In the genomic region with DNA sequence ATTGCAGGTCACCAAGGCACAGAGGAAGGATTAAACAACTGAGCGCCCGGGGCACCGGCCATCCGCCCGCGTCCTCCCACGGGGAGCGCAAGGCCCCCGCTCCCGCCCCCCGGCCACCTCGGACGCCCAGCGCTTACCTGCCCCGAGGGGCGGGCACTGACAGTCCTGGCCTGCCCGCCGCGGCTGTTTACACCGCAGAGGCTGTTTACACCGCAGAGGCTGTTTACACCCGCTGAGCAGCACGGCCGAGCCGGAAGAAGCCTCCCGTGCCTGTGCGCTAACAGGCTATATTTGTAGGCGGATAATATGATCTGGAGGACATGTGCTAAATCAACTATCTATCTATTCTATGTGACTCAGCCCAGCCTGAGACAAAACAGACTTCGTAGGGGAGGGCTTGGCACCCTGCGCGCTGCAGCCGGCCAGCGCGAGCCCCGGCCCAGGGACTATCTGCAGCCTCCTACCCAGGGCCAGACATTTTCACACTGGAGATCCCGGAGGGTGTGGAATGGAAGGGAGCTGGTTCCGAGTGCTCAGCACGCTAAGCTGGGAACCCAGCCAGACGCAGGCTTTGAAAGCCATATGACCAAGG, we compare ENCODE assay signal across 1 cellular context.
TF ChIP-seq lines count a peak whose summit lies in the region.

A gene with protein sequence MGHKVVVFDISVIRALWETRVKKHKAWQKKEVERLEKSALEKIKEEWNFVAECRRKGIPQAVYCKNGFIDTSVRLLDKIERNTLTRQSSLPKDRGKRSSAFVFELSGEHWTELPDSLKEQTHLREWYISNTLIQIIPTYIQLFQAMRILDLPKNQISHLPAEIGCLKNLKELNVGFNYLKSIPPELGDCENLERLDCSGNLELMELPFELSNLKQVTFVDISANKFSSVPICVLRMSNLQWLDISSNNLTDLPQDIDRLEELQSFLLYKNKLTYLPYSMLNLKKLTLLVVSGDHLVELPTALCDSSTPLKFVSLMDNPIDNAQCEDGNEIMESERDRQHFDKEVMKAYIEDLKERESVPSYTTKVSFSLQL (minus strand): TSS at position 263 of the 592 bp plus-strand sequence. CDS start 14,711 bp downstream, outside the sequence.

TF ChIP-seq in H1, 55 proteins besides CTCF, POLR2A, EP300 and RAD21:
- TF ChIP-seq KDM1A (IDR thresholded peaks at IDR 0.05; ENCODE audit: borderline replicate concordance, low read length): 0 out of 2 replicates have a peak, but pooled peaks have one; percentile 56
- peak; percentile 78 for TF ChIP-seq ASH2L (IDR thresholded peaks at IDR 0.05; ENCODE audit: low read length)
- TF ChIP-seq SUZ12 (IDR thresholded peaks at IDR 0.05; ENCODE audit: low read length): no peak
- TF ChIP-seq, protein P1, sequence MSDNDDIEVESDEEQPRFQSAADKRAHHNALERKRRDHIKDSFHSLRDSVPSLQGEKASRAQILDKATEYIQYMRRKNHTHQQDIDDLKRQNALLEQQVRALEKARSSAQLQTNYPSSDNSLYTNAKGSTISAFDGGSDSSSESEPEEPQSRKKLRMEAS (IDR thresholded peaks at IDR 0.05): peak; percentile 37; the same call in 1 of the 2 replicates
- no peak for TF ChIP-seq SP2 (IDR thresholded peaks at IDR 0.05; ENCODE audit: low read length)
- TF ChIP-seq HDAC6 (IDR thresholded peaks at IDR 0.05; ENCODE audit: low read depth, low read length): no peak
- TF ChIP-seq KDM4A (IDR thresholded peaks at IDR 0.05; ENCODE audit: low read depth, low read length, severe bottlenecking): peak; percentile 42
- no peak for TF ChIP-seq BACH1 (IDR thresholded peaks at IDR 0.05; ENCODE audit: low read length)
- 0 out of 2 replicates have a peak, but pooled peaks have one; percentile 12 for TF ChIP-seq PHF8 (conservative IDR thresholded peaks at IDR 0.05; ENCODE audit: low read depth, low read length)
- TF ChIP-seq ZNF274 (IDR thresholded peaks at IDR 0.05; ENCODE audit: borderline replicate concordance, extremely low read depth, low read length): no peak
- TF ChIP-seq TBP (IDR thresholded peaks at IDR 0.05; ENCODE audit: low read depth, low read length): 0 out of 2 replicates have a peak, but pooled peaks have one; percentile 25
- no peak for TF ChIP-seq EZH2 (IDR thresholded peaks at IDR 0.05; ENCODE audit: low read depth, low read length, severe bottlenecking)
- TF ChIP-seq NANOG (IDR thresholded peaks at IDR 0.05; ENCODE audit: insufficient read depth, low read depth, low read length, poor library complexity, severe bottlenecking): no peak
- TF ChIP-seq MAFK (IDR thresholded peaks at IDR 0.05; ENCODE audit: low read depth, low read length): no peak
- no peak for TF ChIP-seq TAF7 (optimal IDR thresholded peaks at IDR 0.05; ENCODE audit: borderline replicate concordance, low read depth, low read length)
- no peak for TF ChIP-seq CHD2 (IDR thresholded peaks at IDR 0.05; ENCODE audit: low read length)
- no peak for TF ChIP-seq SRF (IDR thresholded peaks at IDR 0.05; ENCODE audit: low read depth, low read length)
